Comparison of ENCODE assay signal across 13 cellular contexts in the genomic region with DNA sequence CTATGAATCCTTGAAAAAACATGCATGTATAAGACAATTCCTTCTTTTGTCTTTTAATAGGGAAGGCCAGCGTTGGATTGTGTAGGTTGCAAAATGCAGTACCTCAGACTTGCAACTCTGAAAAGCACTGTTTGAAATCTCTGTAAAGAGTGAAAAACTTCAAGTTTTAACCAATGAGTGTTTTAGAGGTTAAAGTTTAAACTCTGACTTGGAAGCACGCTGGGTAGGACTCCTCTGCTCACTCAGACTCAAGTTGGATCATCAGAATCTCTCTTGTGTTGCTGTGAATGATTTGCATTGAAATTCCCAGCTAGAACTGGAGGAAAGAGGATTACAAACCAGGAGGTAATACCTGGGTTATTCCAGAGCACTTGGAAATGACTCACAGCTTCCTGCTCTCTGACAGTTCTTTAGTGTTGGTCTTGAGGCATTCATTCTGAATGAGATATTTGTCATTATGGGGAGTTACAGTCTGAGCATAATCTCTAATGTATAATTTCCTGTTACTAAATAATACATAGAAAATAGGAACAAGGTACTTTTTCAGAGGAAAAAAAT. TPM values are rescaled to one million over a fixed set of nuclear protein-coding genes. Genes with fewer than 3 reads are reported as not detected.
DNase-seq lines count a peak whose midpoint lies in the region; ATAC-seq, FAIRE-seq and TF ChIP-seq lines count a peak whose summit lies in the region.
"Had no signal": no experiment of that assay in that cellular context is flagged by ENCODE, and none has a peak within 500 bp of the region (broad histone marks: within the 10 kb centered on the region; RNA-seq: fewer than 3 reads in every experiment).

No MANE protein-coding gene starts in this region.

- WGBS in K562 (ENCODE audit: insufficient coverage, low coverage, missing lambda C conversion rate), result 61% methylated on average over 2 of the region's 2 CpGs

- no peak overlapping the region for H2AFZ ChIP-seq in K562 (ENCODE audit: low read depth, low read length)

- no peaks in the 10 kb centered on the region for H3K27me3 ChIP-seq in A673 (replicated peaks; ENCODE audit: insufficient read depth, low read depth, low read length, poor library complexity)
- no peaks in the 10 kb centered on the region for H3K27me3 ChIP-seq in K562 (ENCODE audit: control insufficient read depth in 2 of 2, insufficient read depth in 2 of 2, low read length in 2 of 2)
- H3K27me3 ChIP-seq: stomach had no signal

- in situ Hi-C loops in K562 (cut with MboI), result no loop called here

- peaks cover 13% of the 10 kb centered on the region for H3K4me1 ChIP-seq in A673 (ENCODE audit: insufficient read depth, low read length, poor library complexity, severe bottlenecking)
- H3K4me1 ChIP-seq in K562 (replicated peaks in 1 of 2; ENCODE audit: control insufficient read depth in 2 of 2, insufficient read depth in 2 of 2, low read length in 2 of 2), result no peaks in the 10 kb centered on the region
- H3K4me1 ChIP-seq: left ventricle myocardium inferior, stomach had no signal

- no peak overlapping the region for H3K4me3 Mint-ChIP-seq in mesothelial cell of epicardium
- H3K4me3 Mint-ChIP-seq: endodermal cell had no signal

- no peak for TF ChIP-seq EP300 in K562 (IDR thresholded peaks at IDR 0.05; ENCODE audit: low read length)

- no peak for TF ChIP-seq CTCF in A673 (conservative IDR thresholded peaks at IDR 0.05; ENCODE audit: low read depth, low read length)
- TF ChIP-seq CTCF in K562 (IDR thresholded peaks at IDR 0.05 in 2 of 3, conservative IDR thresholded peaks at IDR 0.05 in 1 of 3; ENCODE audit: insufficient read depth in 2 of 3, low read depth in 1 of 3, low read length in 3 of 3), result no peak
- no peak for TF ChIP-seq CTCF in mesothelial cell of epicardium (IDR thresholded peaks at IDR 0.05; ENCODE audit: unreplicated experiment)

- BruUV-seq in A673 (replicated peaks; lab: Mats Ljungman, UMichigan) (no TSS peak), K562 (replicated peaks; lab: Mats Ljungman, UMichigan) (no TSS peak)

- POLR2A ChIA-PET in A673 (lab: Charles Lee; ENCODE audit: low non-redundant PET), result no interaction called here
- POLR2A ChIA-PET in K562 (lab: Yijun Ruan, JAX), result no interaction called here

- intact Hi-C loops in A673 (cut with micrococcal nuclease; ENCODE audit: unreplicated experiment), result no loop called here
- intact Hi-C loops in K562 (cut with micrococcal nuclease), result no loop called here

- no peaks in the 10 kb centered on the region for H3K36me3 Mint-ChIP-seq in mesothelial cell of epicardium

- DNase-seq in A673 (ENCODE audit: low spot score) (peak; percentile 71), HTR-8/SVneo (ENCODE audit: insufficient read length, low spot score) (peak; percentile 56), K562 (ENCODE audit: extremely low read depth in 1 of 4, low spot score in 3 of 4) (no peak), kidney tubule cell (ENCODE audit: low spot score) (peak; percentile 98), mesothelial cell of epicardium (ENCODE audit: low spot score in 2 of 2, unreplicated experiment in 2 of 2) (no peak), NOMO-1 (lab: John Stamatoyannopoulos, UW; ENCODE audit: unreplicated experiment in 2 of 2) (no peak)
- no peak for DNase-seq in stimulated activated CD4-positive, alpha-beta T cell treated with anti-CD3 and anti-CD28 coated beads, Interleukin-4, amount 100 ng/mL, for 4 hours
- DNase-seq: activated gamma-delta T cell, endodermal cell, Karpas-422, left ventricle myocardium inferior, stomach had no signal

- H3K4me1 Mint-ChIP-seq in mesothelial cell of epicardium, result no peaks in the 10 kb centered on the region

- H3K9me3 Mint-ChIP-seq in mesothelial cell of epicardium, result no peaks in the 10 kb centered on the region
- H3K9me3 Mint-ChIP-seq: endodermal cell had no signal

- H4K20me1 ChIP-seq in K562 (replicated peaks; ENCODE audit: control insufficient read depth, insufficient read depth, low read length), result no peaks in the 10 kb centered on the region

- ATAC-seq in K562 (no peak), HG03378 (IDR thresholded peaks at IDR 0.05; ENCODE audit: unreplicated experiment) (no peak)

- H3K4me3 ChIP-seq in A673 (ENCODE audit: low read depth, low read length, poor library complexity, severe bottlenecking) (no peak overlapping the region), K562 (no peak overlapping the region)
- H3K4me3 ChIP-seq: left ventricle myocardium inferior, stomach had no signal

- no peaks in the 10 kb centered on the region for H3K9me3 ChIP-seq in A673 (ENCODE audit: low read depth, low read length, poor library complexity, severe bottlenecking)
- H3K9me3 ChIP-seq in K562 (replicated peaks; ENCODE audit: control insufficient read depth, insufficient read depth, low read depth, low read length), result no peaks in the 10 kb centered on the region
- H3K9me3 ChIP-seq: left ventricle myocardium inferior, stomach had no signal

- CTCF ChIA-PET in A673 (lab: Charles Lee), result no interaction called here
- CTCF ChIA-PET in K562 (lab: Yijun Ruan, JAX; ENCODE audit: low intra/inter-chr PET ratio), result no interaction called here

- FAIRE-seq in HTR-8/SVneo (lab: Jason Lieb, UNC), result no peak
- FAIRE-seq in K562 (lab: Jason Lieb, UNC), result no peak

- H3K27ac Mint-ChIP-seq in mesothelial cell of epicardium, result no peak overlapping the region
- H3K27ac Mint-ChIP-seq: endodermal cell had no signal

- no peak overlapping the region for H3K9ac ChIP-seq in K562 (ENCODE audit: insufficient read depth in 1 of 2, low read depth in 2 of 2, low read length in 2 of 2)

- no peak for TF ChIP-seq POLR2A in K562 (conservative IDR thresholded peaks at IDR 0.05)

- no peaks in the 10 kb centered on the region for H3K9me1 ChIP-seq in K562 (ENCODE audit: control insufficient read depth, insufficient read depth, low read length)

- TF ChIP-seq RAD21 in K562 (CRISPR knock-in tag; conservative IDR thresholded peaks at IDR 0.05 in 1 of 2, IDR thresholded peaks at IDR 0.05 in 1 of 2), result no peak

- no peaks in the 10 kb centered on the region for H3K36me3 ChIP-seq in A673 (ENCODE audit: insufficient read depth, low read length, poor library complexity, severe bottlenecking)
- no peaks in the 10 kb centered on the region for H3K36me3 ChIP-seq in K562 (ENCODE audit: control insufficient read depth, insufficient read depth, low read length)
- H3K36me3 ChIP-seq: left ventricle myocardium inferior, stomach had no signal

- no peaks in the 10 kb centered on the region for H3K27me3 Mint-ChIP-seq in mesothelial cell of epicardium (ENCODE audit: low read depth)

- no peaks in the 10 kb centered on the region for H3K79me2 ChIP-seq in K562 (ENCODE audit: control insufficient read depth, insufficient read depth, low read length)

- H3K27ac ChIP-seq in A673 (ENCODE audit: low read depth, low read length, poor library complexity, severe bottlenecking) (no peak overlapping the region), K562 (ENCODE audit: extremely low read depth, low read depth, low read length) (no peak overlapping the region)
- H3K27ac ChIP-seq: left ventricle myocardium inferior, stomach had no signal

- H3K4me2 ChIP-seq in K562 (ENCODE audit: insufficient read depth, low read length), result no peak overlapping the region

TF ChIP-seq in K562, 482 proteins besides CTCF, POLR2A, EP300 and RAD21:
- TF ChIP-seq FOSL1 (tag; conservative IDR thresholded peaks at IDR 0.05) (peak; percentile 66), CREB1 (IDR thresholded peaks at IDR 0.05) (no peak), CREB1 (CRISPR knock-in tag; IDR thresholded peaks at IDR 0.05) (no peak)
- TF ChIP-seq, protein P1, sequence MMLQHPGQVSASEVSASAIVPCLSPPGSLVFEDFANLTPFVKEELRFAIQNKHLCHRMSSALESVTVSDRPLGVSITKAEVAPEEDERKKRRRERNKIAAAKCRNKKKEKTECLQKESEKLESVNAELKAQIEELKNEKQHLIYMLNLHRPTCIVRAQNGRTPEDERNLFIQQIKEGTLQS (IDR thresholded peaks at IDR 0.05), result peak; percentile 42; the same call in 1 of the 2 replicates
- TF ChIP-seq, protein P1 (CRISPR knock-in tag; conservative IDR thresholded peaks at IDR 0.05), result no peak

RNA-seq across cellular contexts. Expression of a gene that starts 49.1 kb away (rescaled TPM):
- total RNA-seq in A673 (2021) (6.4 and 8.9 TPM in 2 replicates), K562 (2014; rRNA removed) (7.8 and 9.5 TPM in 2 replicates), K562 (2014; rRNA removed; fragmentation: Illumina TruSeq; extraction: Trizol) (16.2 and 17.8 TPM in 2 replicates), K562 (2015; rRNA removed; fragmentation: Illumina TruSeq; extraction: Trizol) (11.9 and 13.7 TPM in 2 replicates), K562 (2021) (9.0 and 11.5 TPM in 2 replicates), mesothelial cell of epicardium (7.2 to 7.5 TPM (median 7.3 TPM) in 3 replicates)
- total RNA-seq in K562 (2011; cell fraction: chromatin; rRNA removed; ENCODE audit: low replicate concordance), result 6.6 and 24.4 TPM in 2 replicates
- total RNA-seq in K562 (2011; cell fraction: nucleolus; rRNA removed), result 1.8 and 2.2 TPM in 2 replicates
- total RNA-seq in K562 (2011; cell fraction: nucleoplasm; rRNA removed), result 10.0 and 11.6 TPM in 2 replicates
- polyA plus RNA-seq in K562 (2011; rRNA removed) (10.8 and 20.1 TPM in 2 replicates), K562 (2014; fragmentation: Illumina TruSeq; extraction: Trizol) (9.9 and 13.0 TPM in 2 replicates), K562 (2014; fragmentation: Nextera tagmentation; extraction: Ambion mirVana) (10 to 100 TPM; 10.6 to 21.3 TPM), K562 (2014; rRNA removed) (6.1 and 11.0 TPM in 2 replicates)
- 3.5 and 6.8 TPM in 2 replicates for polyA plus RNA-seq in K562 (2011; cell fraction: cytosol; rRNA removed)
- 4.2 and 4.5 TPM in 2 replicates for polyA plus RNA-seq in K562 (2011; cell fraction: nucleus; rRNA removed)
- 6.4 and 7.2 TPM in 2 replicates for polyA plus RNA-seq in K562 (2012)
- 23.9 and 26.7 TPM in 2 replicates for polyA minus RNA-seq in K562 (2011; rRNA and poly(A)+ RNA removed)
- polyA minus RNA-seq in K562 (2011; cell fraction: cytosol; rRNA and poly(A)+ RNA removed), result 6.5 and 10.6 TPM in 2 replicates
- polyA minus RNA-seq in K562 (2011; cell fraction: nucleus; rRNA and poly(A)+ RNA removed), result 5.5 and 10.4 TPM in 2 replicates

Comparison
In these comparisons a context has a peak if more than half of its experiments do, and no peak if none do; other contexts are left out.
1. DNase-seq: peak in A673 (single experiment), HTR-8/SVneo (single experiment) and kidney tubule cell (single experiment); none in K562 (0 of 4), mesothelial cell of epicardium (0 of 2), NOMO-1 (0 of 2) and stimulated activated CD4-positive, alpha-beta T cell treated with anti-CD3 and anti-CD28 coated beads, Interleukin-4, amount 100 ng/mL, for 4 hours (0 of 2).